In genomic region chr1:167721617-167722151, GRCh38 we compare ENCODE assay signal across 1 cellular context.
TF ChIP-seq lines count a peak whose summit lies in the region.

TSS of gene MPZL1 (plus strand) at chr1:167721982. CDS start at chr1:167722152, 170 bp downstream.

TF ChIP-seq in HepG2, 621 proteins besides CTCF, POLR2A, EP300 and RAD21 (continued from another document):
- TF ChIP-seq HMGXB3 (CRISPR knock-in tag; IDR thresholded peaks at IDR 0.05; ENCODE audit: borderline replicate concordance) (no peak), SAP130 (CRISPR knock-in tag; IDR thresholded peaks at IDR 0.05; ENCODE audit: low read depth) (peak; percentile 80), ZNF605 (CRISPR knock-in tag; IDR thresholded peaks at IDR 0.05) (peak; percentile 78; the same call in 1 of the 2 replicates), ZNF501 (CRISPR knock-in tag; IDR thresholded peaks at IDR 0.05) (peak; percentile 80), MAFF (IDR thresholded peaks at IDR 0.05; ENCODE audit: low read depth, low read length) (no peak), ZNF274 (CRISPR knock-in tag; IDR thresholded peaks at IDR 0.05) (peak; percentile 65; the same call in 1 of the 2 replicates), PHF8 (CRISPR knock-in tag; IDR thresholded peaks at IDR 0.05) (peak; percentile 73), ELF3 (CRISPR knock-in tag; IDR thresholded peaks at IDR 0.05) (peak; percentile 58), ZNF576 (CRISPR knock-in tag; IDR thresholded peaks at IDR 0.05) (no peak), ZFP91 (CRISPR knock-in tag; IDR thresholded peaks at IDR 0.05; ENCODE audit: borderline replicate concordance) (no peak), GATAD1 (CRISPR knock-in tag; IDR thresholded peaks at IDR 0.05) (peak; percentile 32; the same call in 1 of the 2 replicates), MYC (CRISPR knock-in tag; IDR thresholded peaks at IDR 0.05; ENCODE audit: borderline replicate concordance) (no peak; the same call in 1 of the 2 replicates), HOXA3 (CRISPR knock-in tag; IDR thresholded peaks at IDR 0.05) (0 out of 2 replicates have a peak, but pooled peaks have one; percentile 12), ATF3 (CRISPR knock-in tag; IDR thresholded peaks at IDR 0.05) (no peak), SRY (CRISPR knock-in tag; IDR thresholded peaks at IDR 0.05) (0 out of 2 replicates have a peak, but pooled peaks have one; percentile 47), HNRNPLL (IDR thresholded peaks at IDR 0.05; ENCODE audit: low read depth, low read length, poor library complexity, severe bottlenecking) (peak; percentile 23), MED1 (CRISPR knock-in tag; IDR thresholded peaks at IDR 0.05) (peak; percentile 33), CSRNP1 (CRISPR knock-in tag; IDR thresholded peaks at IDR 0.05) (no peak), NCOA1 (CRISPR knock-in tag; IDR thresholded peaks at IDR 0.05) (0 out of 2 replicates have a peak, but pooled peaks have one; percentile 48), ARID4A (CRISPR knock-in tag; IDR thresholded peaks at IDR 0.05; ENCODE audit: borderline replicate concordance) (peak; percentile 78; the same call in 1 of the 2 replicates), DMAP1 (CRISPR knock-in tag; IDR thresholded peaks at IDR 0.05) (0 out of 2 replicates have a peak, but pooled peaks have one; percentile 27), ZNF543 (CRISPR knock-in tag; IDR thresholded peaks at IDR 0.05) (0 out of 2 replicates have a peak, but pooled peaks have one; percentile 34), CHCHD3 (CRISPR knock-in tag; IDR thresholded peaks at IDR 0.05) (no peak), ZNF232 (CRISPR knock-in tag; IDR thresholded peaks at IDR 0.05; ENCODE audit: borderline replicate concordance) (peak; percentile 76; the same call in 1 of the 2 replicates), ZNF660 (CRISPR knock-in tag; IDR thresholded peaks at IDR 0.05; ENCODE audit: borderline replicate concordance, low read depth) (no peak), ETV6 (CRISPR knock-in tag; conservative IDR thresholded peaks at IDR 0.05) (0 out of 2 replicates have a peak, but pooled peaks have one; percentile 58), ZNF782 (CRISPR knock-in tag; IDR thresholded peaks at IDR 0.05; ENCODE audit: borderline replicate concordance) (peak; percentile 31; the same call in 1 of the 2 replicates), KDM2A (CRISPR knock-in tag; IDR thresholded peaks at IDR 0.05; ENCODE audit: borderline replicate concordance, low read depth) (peak; percentile 83), BCL6 (CRISPR knock-in tag; IDR thresholded peaks at IDR 0.05) (0 out of 2 replicates have a peak, but pooled peaks have one; percentile 37), TEAD2 (CRISPR knock-in tag; IDR thresholded peaks at IDR 0.05) (no peak), SP1 (IDR thresholded peaks at IDR 0.05) (no peak), SP1 (CRISPR knock-in tag; IDR thresholded peaks at IDR 0.05) (peak; percentile 74), ZNF256 (CRISPR knock-in tag; conservative IDR thresholded peaks at IDR 0.05) (no peak), ZFYVE20 (CRISPR knock-in tag; IDR thresholded peaks at IDR 0.05; ENCODE audit: borderline replicate concordance, low read depth) (peak; percentile 40; the same call in 1 of the 2 replicates), ZNF784 (CRISPR knock-in tag; IDR thresholded peaks at IDR 0.05; ENCODE audit: borderline replicate concordance) (0 out of 2 replicates have a peak, but pooled peaks have one; percentile 64), SP2 (CRISPR knock-in tag; IDR thresholded peaks at IDR 0.05) (peak; percentile 98), TAF1 (CRISPR knock-in tag; IDR thresholded peaks at IDR 0.05) (peak; percentile 84; the same call in 1 of the 2 replicates), ZSCAN30 (CRISPR knock-in tag; IDR thresholded peaks at IDR 0.05) (no peak), DRAP1 (CRISPR knock-in tag; IDR thresholded peaks at IDR 0.05) (peak; percentile 82), ZBTB44 (CRISPR knock-in tag; IDR thresholded peaks at IDR 0.05) (no peak)
- TF ChIP-seq, protein P1, sequence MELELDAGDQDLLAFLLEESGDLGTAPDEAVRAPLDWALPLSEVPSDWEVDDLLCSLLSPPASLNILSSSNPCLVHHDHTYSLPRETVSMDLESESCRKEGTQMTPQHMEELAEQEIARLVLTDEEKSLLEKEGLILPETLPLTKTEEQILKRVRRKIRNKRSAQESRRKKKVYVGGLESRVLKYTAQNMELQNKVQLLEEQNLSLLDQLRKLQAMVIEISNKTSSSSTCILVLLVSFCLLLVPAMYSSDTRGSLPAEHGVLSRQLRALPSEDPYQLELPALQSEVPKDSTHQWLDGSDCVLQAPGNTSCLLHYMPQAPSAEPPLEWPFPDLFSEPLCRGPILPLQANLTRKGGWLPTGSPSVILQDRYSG (CRISPR knock-in tag; IDR thresholded peaks at IDR 0.05) = 0 out of 2 replicates have a peak, but pooled peaks have one; percentile 17
- TF ChIP-seq, protein P2, sequence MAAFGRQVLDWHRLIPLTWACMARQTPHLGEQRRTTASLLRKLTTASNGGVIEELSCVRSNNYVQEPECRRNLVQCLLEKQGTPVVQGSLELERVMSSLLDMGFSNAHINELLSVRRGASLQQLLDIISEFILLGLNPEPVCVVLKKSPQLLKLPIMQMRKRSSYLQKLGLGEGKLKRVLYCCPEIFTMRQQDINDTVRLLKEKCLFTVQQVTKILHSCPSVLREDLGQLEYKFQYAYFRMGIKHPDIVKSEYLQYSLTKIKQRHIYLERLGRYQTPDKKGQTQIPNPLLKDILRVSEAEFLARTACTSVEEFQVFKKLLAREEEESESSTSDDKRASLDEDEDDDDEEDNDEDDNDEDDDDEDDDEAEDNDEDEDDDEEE (CRISPR knock-in tag; IDR thresholded peaks at IDR 0.05) = peak; percentile 12; the same call in 1 of the 2 replicates
